In the genomic region with DNA sequence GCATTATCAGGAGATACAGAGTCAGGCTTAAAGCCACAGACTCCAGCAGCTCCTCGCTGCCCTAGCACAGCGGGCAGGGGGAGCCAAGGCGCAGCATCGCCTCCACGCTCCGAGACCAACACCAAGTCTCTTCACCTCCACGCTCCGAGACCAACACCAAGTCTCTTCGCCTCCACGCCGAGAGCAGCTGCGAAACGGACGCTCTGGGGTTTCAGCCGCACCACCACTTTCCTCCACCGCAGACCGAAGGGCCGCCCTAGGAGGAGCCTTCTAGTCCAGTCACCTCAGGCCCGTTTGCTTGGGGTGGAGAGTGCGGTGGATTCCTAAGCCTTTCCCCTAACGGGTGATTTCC, we compare ENCODE assay signal across 1 cellular context.
TF ChIP-seq lines count a peak whose summit lies in the region.

No MANE protein-coding gene starts in this region.

TF ChIP-seq in K562, 482 proteins besides CTCF, POLR2A, EP300 and RAD21 (continued from another document and continues in another):
- TF ChIP-seq, protein P1, sequence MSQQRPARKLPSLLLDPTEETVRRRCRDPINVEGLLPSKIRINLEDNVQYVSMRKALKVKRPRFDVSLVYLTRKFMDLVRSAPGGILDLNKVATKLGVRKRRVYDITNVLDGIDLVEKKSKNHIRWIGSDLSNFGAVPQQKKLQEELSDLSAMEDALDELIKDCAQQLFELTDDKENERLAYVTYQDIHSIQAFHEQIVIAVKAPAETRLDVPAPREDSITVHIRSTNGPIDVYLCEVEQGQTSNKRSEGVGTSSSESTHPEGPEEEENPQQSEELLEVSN (IDR thresholded peaks at IDR 0.05; ENCODE audit: borderline replicate concordance in 1 of 2, extremely low read depth in 1 of 2, insufficient read depth in 1 of 2, insufficient read length in 1 of 2, low read depth in 1 of 2, low read length in 1 of 2, poor library complexity in 1 of 2, severe bottlenecking in 1 of 2), result peak in 1 of 2 experiments; percentile 7
- TF ChIP-seq, protein P2, sequence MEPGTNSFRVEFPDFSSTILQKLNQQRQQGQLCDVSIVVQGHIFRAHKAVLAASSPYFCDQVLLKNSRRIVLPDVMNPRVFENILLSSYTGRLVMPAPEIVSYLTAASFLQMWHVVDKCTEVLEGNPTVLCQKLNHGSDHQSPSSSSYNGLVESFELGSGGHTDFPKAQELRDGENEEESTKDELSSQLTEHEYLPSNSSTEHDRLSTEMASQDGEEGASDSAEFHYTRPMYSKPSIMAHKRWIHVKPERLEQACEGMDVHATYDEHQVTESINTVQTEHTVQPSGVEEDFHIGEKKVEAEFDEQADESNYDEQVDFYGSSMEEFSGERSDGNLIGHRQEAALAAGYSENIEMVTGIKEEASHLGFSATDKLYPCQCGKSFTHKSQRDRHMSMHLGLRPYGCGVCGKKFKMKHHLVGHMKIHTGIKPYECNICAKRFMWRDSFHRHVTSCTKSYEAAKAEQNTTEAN (CRISPR knock-in tag; IDR thresholded peaks at IDR 0.05), result no peak
- no peak for TF ChIP-seq RB1 (IDR thresholded peaks at IDR 0.05; ENCODE audit: low read depth)
- no peak for TF ChIP-seq NR4A1 (CRISPR knock-in tag; IDR thresholded peaks at IDR 0.05)
- TF ChIP-seq NR4A1 (tag; IDR thresholded peaks at IDR 0.05), result no peak
- no peak for TF ChIP-seq NFE2 (IDR thresholded peaks at IDR 0.05; ENCODE audit: low read depth)
- no peak for TF ChIP-seq MAFG (tag; conservative IDR thresholded peaks at IDR 0.05)
- TF ChIP-seq SMARCE1 (IDR thresholded peaks at IDR 0.05), result peak; percentile 66
- TF ChIP-seq SAFB (IDR thresholded peaks at IDR 0.05; ENCODE audit: borderline replicate concordance, low read depth, low read length), result no peak
- TF ChIP-seq, protein P3, sequence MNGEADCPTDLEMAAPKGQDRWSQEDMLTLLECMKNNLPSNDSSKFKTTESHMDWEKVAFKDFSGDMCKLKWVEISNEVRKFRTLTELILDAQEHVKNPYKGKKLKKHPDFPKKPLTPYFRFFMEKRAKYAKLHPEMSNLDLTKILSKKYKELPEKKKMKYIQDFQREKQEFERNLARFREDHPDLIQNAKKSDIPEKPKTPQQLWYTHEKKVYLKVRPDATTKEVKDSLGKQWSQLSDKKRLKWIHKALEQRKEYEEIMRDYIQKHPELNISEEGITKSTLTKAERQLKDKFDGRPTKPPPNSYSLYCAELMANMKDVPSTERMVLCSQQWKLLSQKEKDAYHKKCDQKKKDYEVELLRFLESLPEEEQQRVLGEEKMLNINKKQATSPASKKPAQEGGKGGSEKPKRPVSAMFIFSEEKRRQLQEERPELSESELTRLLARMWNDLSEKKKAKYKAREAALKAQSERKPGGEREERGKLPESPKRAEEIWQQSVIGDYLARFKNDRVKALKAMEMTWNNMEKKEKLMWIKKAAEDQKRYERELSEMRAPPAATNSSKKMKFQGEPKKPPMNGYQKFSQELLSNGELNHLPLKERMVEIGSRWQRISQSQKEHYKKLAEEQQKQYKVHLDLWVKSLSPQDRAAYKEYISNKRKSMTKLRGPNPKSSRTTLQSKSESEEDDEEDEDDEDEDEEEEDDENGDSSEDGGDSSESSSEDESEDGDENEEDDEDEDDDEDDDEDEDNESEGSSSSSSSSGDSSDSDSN (IDR thresholded peaks at IDR 0.05; ENCODE audit: borderline replicate concordance in 1 of 2, low read depth in 2 of 2, low read length in 2 of 2), result peak in 1 of 2 experiments; percentile 62; a peak in 1 of 4 replicates
- TF ChIP-seq ZNF274 (IDR thresholded peaks at IDR 0.05; ENCODE audit: borderline replicate concordance, low read depth, low read length), result no peak
- TF ChIP-seq CHD2 (IDR thresholded peaks at IDR 0.05; ENCODE audit: low read depth, low read length), result no peak
- TF ChIP-seq, protein P4, sequence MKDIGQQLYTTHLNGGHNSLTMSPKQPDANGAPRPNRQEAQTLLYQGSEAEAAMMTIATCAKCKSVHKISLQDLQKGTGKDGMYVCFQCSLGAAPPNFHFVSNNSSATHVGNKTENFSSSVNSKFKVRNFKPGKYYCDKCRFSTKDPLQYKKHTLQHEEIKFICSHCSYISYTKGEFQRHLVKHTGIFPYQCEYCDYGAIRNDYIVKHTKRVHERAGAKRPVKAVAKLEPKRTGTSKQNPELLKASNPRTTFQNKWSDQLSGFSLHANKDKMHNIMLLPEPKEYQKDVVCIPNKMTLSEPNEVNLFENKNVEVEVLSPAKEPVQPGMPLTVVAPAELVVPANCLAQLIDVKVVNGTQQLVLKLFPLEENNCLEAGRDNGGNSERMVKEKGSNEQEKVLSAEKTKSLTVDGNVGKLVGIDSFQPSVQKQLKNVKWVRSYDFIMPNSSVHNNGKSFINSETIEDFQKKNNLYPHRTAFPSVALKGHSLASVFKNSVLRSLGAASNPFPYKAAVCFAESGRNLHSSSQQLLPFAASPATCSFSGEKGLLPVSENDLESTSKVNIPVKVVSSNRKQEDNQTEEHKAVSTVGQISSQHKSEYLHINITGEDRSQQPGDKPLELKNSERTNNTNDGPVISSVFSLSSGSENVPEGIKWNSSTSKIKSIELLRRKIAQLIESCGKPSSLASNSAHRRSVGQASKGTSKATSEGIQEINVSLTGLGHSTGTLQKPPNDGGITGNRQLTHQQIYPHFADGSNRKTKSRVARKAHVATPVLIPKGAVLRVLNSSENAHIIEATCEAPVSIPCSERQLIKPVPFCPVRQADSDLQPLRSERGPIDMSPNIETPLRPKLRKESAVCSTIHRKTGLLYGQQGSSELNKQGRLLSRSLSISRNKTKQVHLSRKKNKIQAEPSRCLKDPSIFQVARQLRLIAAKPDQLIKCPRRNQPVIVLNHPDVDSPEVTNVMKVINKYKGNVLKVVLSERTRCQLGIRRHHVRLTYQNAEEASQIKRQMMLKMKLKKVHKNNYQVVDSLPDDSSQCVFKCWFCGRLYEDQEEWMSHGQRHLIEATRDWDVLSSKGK (CRISPR knock-in tag; IDR thresholded peaks at IDR 0.05), result no peak
- no peak for TF ChIP-seq ZC3H4 (CRISPR knock-in tag; IDR thresholded peaks at IDR 0.05; ENCODE audit: borderline replicate concordance)
- TF ChIP-seq PRPF4 (IDR thresholded peaks at IDR 0.05; ENCODE audit: insufficient read depth, low read depth, low read length, poor library complexity, severe bottlenecking), result no peak
- TF ChIP-seq ATF1 (CRISPR knock-in tag; IDR thresholded peaks at IDR 0.05), result no peak
- TF ChIP-seq ATF1 (tag; IDR thresholded peaks at IDR 0.05), result no peak
- no peak for TF ChIP-seq STAT5A (IDR thresholded peaks at IDR 0.05; ENCODE audit: borderline replicate concordance, low read length)
- no peak for TF ChIP-seq SMAD4 (CRISPR knock-in tag; conservative IDR thresholded peaks at IDR 0.05)
- no peak for TF ChIP-seq ELF4 (CRISPR knock-in tag; IDR thresholded peaks at IDR 0.05)
- TF ChIP-seq, protein P5, sequence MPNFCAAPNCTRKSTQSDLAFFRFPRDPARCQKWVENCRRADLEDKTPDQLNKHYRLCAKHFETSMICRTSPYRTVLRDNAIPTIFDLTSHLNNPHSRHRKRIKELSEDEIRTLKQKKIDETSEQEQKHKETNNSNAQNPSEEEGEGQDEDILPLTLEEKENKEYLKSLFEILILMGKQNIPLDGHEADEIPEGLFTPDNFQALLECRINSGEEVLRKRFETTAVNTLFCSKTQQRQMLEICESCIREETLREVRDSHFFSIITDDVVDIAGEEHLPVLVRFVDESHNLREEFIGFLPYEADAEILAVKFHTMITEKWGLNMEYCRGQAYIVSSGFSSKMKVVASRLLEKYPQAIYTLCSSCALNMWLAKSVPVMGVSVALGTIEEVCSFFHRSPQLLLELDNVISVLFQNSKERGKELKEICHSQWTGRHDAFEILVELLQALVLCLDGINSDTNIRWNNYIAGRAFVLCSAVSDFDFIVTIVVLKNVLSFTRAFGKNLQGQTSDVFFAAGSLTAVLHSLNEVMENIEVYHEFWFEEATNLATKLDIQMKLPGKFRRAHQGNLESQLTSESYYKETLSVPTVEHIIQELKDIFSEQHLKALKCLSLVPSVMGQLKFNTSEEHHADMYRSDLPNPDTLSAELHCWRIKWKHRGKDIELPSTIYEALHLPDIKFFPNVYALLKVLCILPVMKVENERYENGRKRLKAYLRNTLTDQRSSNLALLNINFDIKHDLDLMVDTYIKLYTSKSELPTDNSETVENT (CRISPR knock-in tag; IDR thresholded peaks at IDR 0.05), result no peak
- no peak for TF ChIP-seq NEUROD1 (IDR thresholded peaks at IDR 0.05; ENCODE audit: borderline replicate concordance, low read depth, low read length, partially characterized antibody)
- no peak for TF ChIP-seq ZNF696 (CRISPR knock-in tag; conservative IDR thresholded peaks at IDR 0.05)
- TF ChIP-seq ZNF165 (CRISPR knock-in tag; IDR thresholded peaks at IDR 0.05; ENCODE audit: borderline replicate concordance), result no peak
- peak in 1 of 3 experiments; percentile 44 for TF ChIP-seq YY1 (IDR thresholded peaks at IDR 0.05; ENCODE audit: borderline replicate concordance in 1 of 3, control insufficient read depth in 1 of 3, extremely low read depth in 1 of 3, insufficient read depth in 3 of 3, insufficient read length in 1 of 3, insufficient replicate concordance in 2 of 3, low read depth in 1 of 3, low read length in 2 of 3)
- no peak for TF ChIP-seq LCOR (CRISPR knock-in tag; IDR thresholded peaks at IDR 0.05)
- no peak for TF ChIP-seq GATAD2A (IDR thresholded peaks at IDR 0.05)
- TF ChIP-seq, protein P6, sequence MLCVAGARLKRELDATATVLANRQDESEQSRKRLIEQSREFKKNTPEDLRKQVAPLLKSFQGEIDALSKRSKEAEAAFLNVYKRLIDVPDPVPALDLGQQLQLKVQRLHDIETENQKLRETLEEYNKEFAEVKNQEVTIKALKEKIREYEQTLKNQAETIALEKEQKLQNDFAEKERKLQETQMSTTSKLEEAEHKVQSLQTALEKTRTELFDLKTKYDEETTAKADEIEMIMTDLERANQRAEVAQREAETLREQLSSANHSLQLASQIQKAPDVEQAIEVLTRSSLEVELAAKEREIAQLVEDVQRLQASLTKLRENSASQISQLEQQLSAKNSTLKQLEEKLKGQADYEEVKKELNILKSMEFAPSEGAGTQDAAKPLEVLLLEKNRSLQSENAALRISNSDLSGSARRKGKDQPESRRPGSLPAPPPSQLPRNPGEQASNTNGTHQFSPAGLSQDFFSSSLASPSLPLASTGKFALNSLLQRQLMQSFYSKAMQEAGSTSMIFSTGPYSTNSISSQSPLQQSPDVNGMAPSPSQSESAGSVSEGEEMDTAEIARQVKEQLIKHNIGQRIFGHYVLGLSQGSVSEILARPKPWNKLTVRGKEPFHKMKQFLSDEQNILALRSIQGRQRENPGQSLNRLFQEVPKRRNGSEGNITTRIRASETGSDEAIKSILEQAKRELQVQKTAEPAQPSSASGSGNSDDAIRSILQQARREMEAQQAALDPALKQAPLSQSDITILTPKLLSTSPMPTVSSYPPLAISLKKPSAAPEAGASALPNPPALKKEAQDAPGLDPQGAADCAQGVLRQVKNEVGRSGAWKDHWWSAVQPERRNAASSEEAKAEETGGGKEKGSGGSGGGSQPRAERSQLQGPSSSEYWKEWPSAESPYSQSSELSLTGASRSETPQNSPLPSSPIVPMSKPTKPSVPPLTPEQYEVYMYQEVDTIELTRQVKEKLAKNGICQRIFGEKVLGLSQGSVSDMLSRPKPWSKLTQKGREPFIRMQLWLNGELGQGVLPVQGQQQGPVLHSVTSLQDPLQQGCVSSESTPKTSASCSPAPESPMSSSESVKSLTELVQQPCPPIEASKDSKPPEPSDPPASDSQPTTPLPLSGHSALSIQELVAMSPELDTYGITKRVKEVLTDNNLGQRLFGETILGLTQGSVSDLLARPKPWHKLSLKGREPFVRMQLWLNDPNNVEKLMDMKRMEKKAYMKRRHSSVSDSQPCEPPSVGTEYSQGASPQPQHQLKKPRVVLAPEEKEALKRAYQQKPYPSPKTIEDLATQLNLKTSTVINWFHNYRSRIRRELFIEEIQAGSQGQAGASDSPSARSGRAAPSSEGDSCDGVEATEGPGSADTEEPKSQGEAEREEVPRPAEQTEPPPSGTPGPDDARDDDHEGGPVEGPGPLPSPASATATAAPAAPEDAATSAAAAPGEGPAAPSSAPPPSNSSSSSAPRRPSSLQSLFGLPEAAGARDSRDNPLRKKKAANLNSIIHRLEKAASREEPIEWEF (CRISPR knock-in tag; IDR thresholded peaks at IDR 0.05), result no peak
- TF ChIP-seq, protein P7, sequence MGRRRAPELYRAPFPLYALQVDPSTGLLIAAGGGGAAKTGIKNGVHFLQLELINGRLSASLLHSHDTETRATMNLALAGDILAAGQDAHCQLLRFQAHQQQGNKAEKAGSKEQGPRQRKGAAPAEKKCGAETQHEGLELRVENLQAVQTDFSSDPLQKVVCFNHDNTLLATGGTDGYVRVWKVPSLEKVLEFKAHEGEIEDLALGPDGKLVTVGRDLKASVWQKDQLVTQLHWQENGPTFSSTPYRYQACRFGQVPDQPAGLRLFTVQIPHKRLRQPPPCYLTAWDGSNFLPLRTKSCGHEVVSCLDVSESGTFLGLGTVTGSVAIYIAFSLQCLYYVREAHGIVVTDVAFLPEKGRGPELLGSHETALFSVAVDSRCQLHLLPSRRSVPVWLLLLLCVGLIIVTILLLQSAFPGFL (CRISPR knock-in tag; IDR thresholded peaks at IDR 0.05), result no peak
- TF ChIP-seq TSC22D4 (tag; IDR thresholded peaks at IDR 0.05), result no peak
